1 cellular context compared by ENCODE assay signal in the genomic region with DNA sequence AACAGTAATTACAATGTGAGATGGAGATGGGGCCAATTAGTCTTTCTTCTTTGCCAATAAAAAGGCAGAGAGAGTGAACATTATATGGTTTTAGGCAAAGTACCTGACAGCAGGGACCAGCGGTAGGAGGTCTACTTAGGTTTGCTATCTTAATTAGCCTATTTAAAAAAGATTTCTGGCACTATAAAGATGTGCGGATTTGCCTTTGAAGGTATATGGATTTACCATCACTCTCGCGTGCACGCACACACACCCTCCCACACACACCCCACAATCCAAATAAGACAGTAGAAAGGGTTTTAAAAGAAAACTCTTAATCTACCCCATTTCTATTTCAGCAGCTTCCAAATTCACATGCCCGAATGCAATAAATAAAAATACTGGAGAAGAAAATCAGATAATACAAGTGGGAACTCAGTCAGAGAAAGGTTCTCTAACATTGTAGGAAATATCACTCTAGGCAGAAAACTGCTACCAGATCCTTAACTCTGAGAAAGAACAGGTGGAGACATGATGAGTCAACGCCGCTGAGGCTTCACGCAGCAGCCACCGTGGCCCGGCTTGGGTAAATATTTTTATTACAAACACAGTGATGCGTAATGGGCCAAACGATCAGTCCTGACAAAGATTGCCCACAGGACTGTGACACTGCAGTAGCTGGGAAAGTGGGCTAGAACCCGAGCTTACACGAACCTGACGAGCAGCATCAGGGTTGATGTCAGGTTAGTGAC.
TF ChIP-seq lines count a peak whose summit lies in the region.

No MANE protein-coding gene starts in this region.

TF ChIP-seq in HepG2, 621 proteins besides CTCF, POLR2A, EP300 and RAD21 (continued from another document and continues in another):
- TF ChIP-seq ZNF326 (CRISPR knock-in tag; IDR thresholded peaks at IDR 0.05; ENCODE audit: borderline replicate concordance) (no peak), NCOA5 (CRISPR knock-in tag; IDR thresholded peaks at IDR 0.05) (no peak), PATZ1 (CRISPR knock-in tag; IDR thresholded peaks at IDR 0.05) (no peak; the same call in 1 of the 2 replicates), ZNF430 (CRISPR knock-in tag; IDR thresholded peaks at IDR 0.05) (no peak), PAWR (CRISPR knock-in tag; IDR thresholded peaks at IDR 0.05; ENCODE audit: borderline replicate concordance) (no peak), ZSCAN30 (CRISPR knock-in tag; IDR thresholded peaks at IDR 0.05) (no peak), CSRNP1 (CRISPR knock-in tag; IDR thresholded peaks at IDR 0.05) (no peak), MTA3 (CRISPR knock-in tag; IDR thresholded peaks at IDR 0.05) (no peak), KDM2A (CRISPR knock-in tag; IDR thresholded peaks at IDR 0.05; ENCODE audit: borderline replicate concordance, low read depth) (peak; percentile 76), ERF (CRISPR knock-in tag; IDR thresholded peaks at IDR 0.05) (peak; percentile 53; the same call in 1 of the 2 replicates), TEAD3 (CRISPR knock-in tag; optimal IDR thresholded peaks at IDR 0.05; ENCODE audit: borderline replicate concordance) (peak; percentile 48), DZIP1 (CRISPR knock-in tag; IDR thresholded peaks at IDR 0.05) (no peak), RAD51 (IDR thresholded peaks at IDR 0.05; ENCODE audit: borderline replicate concordance) (no peak), ZNF616 (CRISPR knock-in tag; IDR thresholded peaks at IDR 0.05; ENCODE audit: low read depth) (no peak), RFXAP (CRISPR knock-in tag; IDR thresholded peaks at IDR 0.05; ENCODE audit: borderline replicate concordance) (no peak), ZFP62 (CRISPR knock-in tag; IDR thresholded peaks at IDR 0.05) (no peak), AHR (CRISPR knock-in tag; IDR thresholded peaks at IDR 0.05) (no peak), ELF3 (CRISPR knock-in tag; IDR thresholded peaks at IDR 0.05) (peak; percentile 70), MEF2D (CRISPR knock-in tag; IDR thresholded peaks at IDR 0.05) (no peak), STAG1 (CRISPR knock-in tag; IDR thresholded peaks at IDR 0.05) (peak; percentile 3; the same call in 1 of the 2 replicates), IKZF5 (CRISPR knock-in tag; IDR thresholded peaks at IDR 0.05) (peak; percentile 87; the same call in 1 of the 2 replicates), HNRNPUL1 (IDR thresholded peaks at IDR 0.05; ENCODE audit: low read depth, low read length) (no peak), SMARCC2 (IDR thresholded peaks at IDR 0.05) (no peak), ZNF431 (CRISPR knock-in tag; IDR thresholded peaks at IDR 0.05; ENCODE audit: borderline replicate concordance, low read depth) (no peak), ZNF557 (CRISPR knock-in tag; IDR thresholded peaks at IDR 0.05) (no peak), SIX4 (CRISPR knock-in tag; IDR thresholded peaks at IDR 0.05) (no peak), FOXA3 (CRISPR knock-in tag; IDR thresholded peaks at IDR 0.05) (peak; percentile 79), ZNF263 (CRISPR knock-in tag; IDR thresholded peaks at IDR 0.05) (no peak), FOXO1 (CRISPR knock-in tag; IDR thresholded peaks at IDR 0.05) (peak; percentile 81; the same call in 1 of the 2 replicates), MAZ (IDR thresholded peaks at IDR 0.05; ENCODE audit: borderline replicate concordance, low read depth, low read length) (no peak), MAZ (CRISPR knock-in tag; IDR thresholded peaks at IDR 0.05; ENCODE audit: low read depth) (no peak), HOMEZ (CRISPR knock-in tag; IDR thresholded peaks at IDR 0.05; ENCODE audit: low read depth) (peak; percentile 42), CEBPZ (IDR thresholded peaks at IDR 0.05; ENCODE audit: low read length) (no peak), ETV6 (CRISPR knock-in tag; conservative IDR thresholded peaks at IDR 0.05) (no peak), PTBP1 (IDR thresholded peaks at IDR 0.05; ENCODE audit: low read depth, low read length, poor library complexity, severe bottlenecking) (no peak), SALL2 (CRISPR knock-in tag; IDR thresholded peaks at IDR 0.05) (no peak), CC2D1A (CRISPR knock-in tag; IDR thresholded peaks at IDR 0.05) (no peak), KLF9 (CRISPR knock-in tag; IDR thresholded peaks at IDR 0.05; ENCODE audit: low read depth) (no peak), HES4 (CRISPR knock-in tag; IDR thresholded peaks at IDR 0.05; ENCODE audit: borderline replicate concordance) (no peak), PHF5A (CRISPR knock-in tag; IDR thresholded peaks at IDR 0.05; ENCODE audit: low read depth, unreplicated experiment) (no peak), TBP (CRISPR knock-in tag; IDR thresholded peaks at IDR 0.05) (no peak)
- TF ChIP-seq, protein P1, sequence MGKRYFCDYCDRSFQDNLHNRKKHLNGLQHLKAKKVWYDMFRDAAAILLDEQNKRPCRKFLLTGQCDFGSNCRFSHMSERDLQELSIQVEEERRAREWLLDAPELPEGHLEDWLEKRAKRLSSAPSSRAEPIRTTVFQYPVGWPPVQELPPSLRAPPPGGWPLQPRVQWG (CRISPR knock-in tag; IDR thresholded peaks at IDR 0.05; ENCODE audit: borderline replicate concordance, low read depth), result no peak
- TF ChIP-seq, protein P2, sequence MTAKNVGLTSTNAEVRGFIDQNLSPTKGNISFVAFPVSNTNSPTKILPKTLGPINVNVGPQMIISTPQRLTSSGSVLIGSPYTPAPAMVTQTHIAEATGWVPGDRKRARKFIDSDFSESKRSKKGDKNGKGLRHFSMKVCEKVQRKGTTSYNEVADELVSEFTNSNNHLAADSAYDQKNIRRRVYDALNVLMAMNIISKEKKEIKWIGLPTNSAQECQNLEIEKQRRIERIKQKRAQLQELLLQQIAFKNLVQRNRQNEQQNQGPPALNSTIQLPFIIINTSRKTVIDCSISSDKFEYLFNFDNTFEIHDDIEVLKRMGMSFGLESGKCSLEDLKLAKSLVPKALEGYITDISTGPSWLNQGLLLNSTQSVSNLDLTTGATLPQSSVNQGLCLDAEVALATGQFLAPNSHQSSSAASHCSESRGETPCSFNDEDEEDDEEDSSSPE (CRISPR knock-in tag; IDR thresholded peaks at IDR 0.05), result no peak
- TF ChIP-seq, protein P3, sequence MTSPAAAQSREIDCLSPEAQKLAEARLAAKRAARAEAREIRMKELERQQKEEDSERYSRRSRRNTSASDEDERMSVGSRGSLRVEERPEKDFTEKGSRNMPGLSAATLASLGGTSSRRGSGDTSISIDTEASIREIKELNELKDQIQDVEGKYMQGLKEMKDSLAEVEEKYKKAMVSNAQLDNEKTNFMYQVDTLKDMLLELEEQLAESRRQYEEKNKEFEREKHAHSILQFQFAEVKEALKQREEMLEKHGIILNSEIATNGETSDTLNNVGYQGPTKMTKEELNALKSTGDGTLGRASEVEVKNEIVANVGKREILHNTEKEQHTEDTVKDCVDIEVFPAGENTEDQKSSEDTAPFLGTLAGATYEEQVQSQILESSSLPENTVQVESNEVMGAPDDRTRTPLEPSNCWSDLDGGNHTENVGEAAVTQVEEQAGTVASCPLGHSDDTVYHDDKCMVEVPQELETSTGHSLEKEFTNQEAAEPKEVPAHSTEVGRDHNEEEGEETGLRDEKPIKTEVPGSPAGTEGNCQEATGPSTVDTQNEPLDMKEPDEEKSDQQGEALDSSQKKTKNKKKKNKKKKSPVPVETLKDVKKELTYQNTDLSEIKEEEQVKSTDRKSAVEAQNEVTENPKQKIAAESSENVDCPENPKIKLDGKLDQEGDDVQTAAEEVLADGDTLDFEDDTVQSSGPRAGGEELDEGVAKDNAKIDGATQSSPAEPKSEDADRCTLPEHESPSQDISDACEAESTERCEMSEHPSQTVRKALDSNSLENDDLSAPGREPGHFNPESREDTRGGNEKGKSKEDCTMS (CRISPR knock-in tag; conservative IDR thresholded peaks at IDR 0.05), result no peak
- TF ChIP-seq, protein P4, sequence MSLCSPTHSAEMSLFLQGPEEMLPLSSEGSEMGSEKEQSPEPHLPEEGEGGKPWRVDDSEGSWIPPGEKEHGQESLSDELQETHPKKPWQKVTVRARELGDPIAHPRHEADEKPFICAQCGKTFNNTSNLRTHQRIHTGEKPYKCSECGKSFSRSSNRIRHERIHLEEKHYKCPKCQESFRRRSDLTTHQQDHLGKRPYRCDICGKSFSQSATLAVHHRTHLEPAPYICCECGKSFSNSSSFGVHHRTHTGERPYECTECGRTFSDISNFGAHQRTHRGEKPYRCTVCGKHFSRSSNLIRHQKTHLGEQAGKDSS (CRISPR knock-in tag; IDR thresholded peaks at IDR 0.05; ENCODE audit: borderline replicate concordance, low read depth), result no peak
